ENCODE assay signal across 15 cellular contexts in genomic region chr7:80604436-80604835, GRCh38. TPM values are rescaled to one million over a fixed set of nuclear protein-coding genes. Genes with fewer than 3 reads are reported as not detected.
"Had no signal": no experiment of that assay in that cellular context is flagged by ENCODE, and none has a peak within 500 bp of the region (broad histone marks: within the 10 kb centered on the region; RNA-seq: fewer than 3 reads in every experiment).

No MANE protein-coding gene starts in this region.

- DNase-seq: activated CD4-positive, alpha-beta T cell treated with anti-CD3 and anti-CD28 coated beads for 4 hours; activated CD8-positive, alpha-beta memory T cell treated with anti-CD3 and anti-CD28 coated beads, Interleukin-2, amount 50 U/mL, for 4 hours; activated CD8-positive, alpha-beta T cell treated with anti-CD3 and anti-CD28 coated beads for 36 hours; activated gamma-delta T cell treated with Interleukin-2 at 50 U/mL for 16 hours; activated naive CD8-positive, alpha-beta T cell treated with anti-CD3 and anti-CD28 coated beads, Interleukin-2, amount 10 ng/mL, durations not matched to agents 7 days and 5 days; activated T-cell treated with anti-CD3 and anti-CD28 coated beads, Interleukin-2, amount 50 U/mL, for 72 hours; anterior cingulate cortex; dermis blood vessel endothelial cell; endodermal cell; erythroblast; immature natural killer cell; left colon; small intestine; tibial artery; WERI-Rb-1 had no signal

- H3K36me3 ChIP-seq: tibial artery, WERI-Rb-1 had no signal

- H3K4me1 ChIP-seq: tibial artery had no signal

- H3K27me3 ChIP-seq: tibial artery had no signal

- H3K9me3 ChIP-seq: tibial artery had no signal

- H3K4me3 ChIP-seq: tibial artery had no signal

- ATAC-seq: activated CD8-positive, alpha-beta T cell treated with anti-CD3 and anti-CD28 coated beads for 36 hours; activated T-cell treated with anti-CD3 and anti-CD28 coated beads, Interleukin-2, amount 50 U/mL, for 72 hours; left colon had no signal

- H3K27ac ChIP-seq: tibial artery, WERI-Rb-1 had no signal

RNA-seq across cellular contexts. Expression of gene CD36, which starts 34.0 kb away (rescaled TPM):
- total RNA-seq: activated CD8-positive, alpha-beta T cell treated with anti-CD3 and anti-CD28 coated beads for 36 hours had no signal
